In genomic region chr4:56388311-56388710, GRCh38 we compare ENCODE assay signal across 8 cellular contexts. TPM values are rescaled to one million over a fixed set of nuclear protein-coding genes. Genes with fewer than 3 reads are reported as not detected.
DNase-seq lines count a peak whose midpoint lies in the region; ATAC-seq, FAIRE-seq and TF ChIP-seq lines count a peak whose summit lies in the region.

No MANE protein-coding gene starts in this region.

- no peaks in the 10 kb centered on the region for H3K79me1 ChIP-seq in mesendoderm (ENCODE audit: low read length)

- CTCF ChIA-PET in AG04449 (lab: Yijun Ruan, JAX), result interaction anchor here (0.6 to 2.1 kb wide), 4 partner anchors 19 to 156 kb away, joined by 3 to 9 read pairs (median 4); no protein-coding TSS in a partner anchor

- no peak overlapping the region for H3K4ac ChIP-seq in mesendoderm (ENCODE audit: low read depth, low read length)

- H2BK15ac ChIP-seq in mesendoderm (replicated peaks; ENCODE audit: low read depth), result no peak overlapping the region

- H4K20me1 ChIP-seq in astrocyte (ENCODE audit: insufficient read depth, low read length), result no peaks in the 10 kb centered on the region

- H3K27me3 Mint-ChIP-seq in astrocyte (ENCODE audit: low read depth, unreplicated experiment), result no peaks in the 10 kb centered on the region

- H3K4me2 ChIP-seq in astrocyte (ENCODE audit: low read length) (peak overlapping the region; percentile 94), mesendoderm (ENCODE audit: low read length) (peak overlapping the region; percentile 8)

- no CpG with 5 or more reads among the region's 6 CpGs for WGBS in mesendoderm (ENCODE audit: extremely low coverage, insufficient coverage, low lambda C conversion rate)

- peaks cover 3% of the 10 kb centered on the region for H3K36me3 Mint-ChIP-seq in astrocyte (ENCODE audit: low read depth, unreplicated experiment)

- H3K27ac Mint-ChIP-seq in astrocyte (ENCODE audit: unreplicated experiment), result peak overlapping the region; percentile 99

- H3K79me2 ChIP-seq in astrocyte (ENCODE audit: insufficient read depth, low read length) (peaks cover 32% of the 10 kb centered on the region), mesendoderm (ENCODE audit: control insufficient read depth, insufficient read depth, low read length) (no peaks in the 10 kb centered on the region)

- H4K8ac ChIP-seq in mesendoderm (ENCODE audit: low read depth, low read length), result no peak overlapping the region

- H3K9me3 ChIP-seq in astrocyte (ENCODE audit: insufficient read depth, low read depth, low read length), result no peaks in the 10 kb centered on the region

- no peak overlapping the region for H4K5ac ChIP-seq in mesendoderm (ENCODE audit: low read length)

- H3K36me3 ChIP-seq in astrocyte (ENCODE audit: insufficient read depth, low read length), result no peaks in the 10 kb centered on the region
- H3K36me3 ChIP-seq in mesendoderm (ENCODE audit: control insufficient read depth, insufficient read depth, low read length), result no peaks in the 10 kb centered on the region

- TF ChIP-seq CTCF in AG04449 (IDR thresholded peaks at IDR 0.05; ENCODE audit: insufficient read depth, low read length, missing control alignments), result no peak
- no peak for TF ChIP-seq CTCF in astrocyte (IDR thresholded peaks at IDR 0.05; ENCODE audit: insufficient read depth, low read depth, low read length)

- no peak overlapping the region for H2BK120ac ChIP-seq in mesendoderm (ENCODE audit: low read depth, low read length)

- H3K56ac ChIP-seq in mesendoderm (ENCODE audit: low read length), result no peak overlapping the region

- H3K9me3 Mint-ChIP-seq in astrocyte (ENCODE audit: unreplicated experiment), result no peaks in the 10 kb centered on the region

- H3K4me1 Mint-ChIP-seq in astrocyte (ENCODE audit: low read depth, unreplicated experiment), result peaks cover 11% of the 10 kb centered on the region

- peak overlapping the region; percentile 96 for H3K9ac ChIP-seq in astrocyte (ENCODE audit: low read length)
- peak overlapping the region; percentile 12 for H3K9ac ChIP-seq in mesendoderm (ENCODE audit: low read length)

- no peak for ATAC-seq in GM21528 (IDR thresholded peaks at IDR 0.05; ENCODE audit: low FRiP score, unreplicated experiment)

- H3K18ac ChIP-seq in mesendoderm (ENCODE audit: low read length), result no peak overlapping the region

- peaks cover 6% of the 10 kb centered on the region for H3K4me1 ChIP-seq in astrocyte (ENCODE audit: insufficient read depth, low read length)
- peaks cover 2% of the 10 kb centered on the region for H3K4me1 ChIP-seq in mesendoderm (ENCODE audit: control insufficient read depth, low read depth, low read length)

- POLR2A ChIA-PET in AG04449 (lab: Yijun Ruan, JAX), result no interaction called here

- peak overlapping the region; percentile 67 for H3K4me3 ChIP-seq in AG04449 (ENCODE audit: low read depth, low read length)
- H3K4me3 ChIP-seq in astrocyte (ENCODE audit: insufficient read depth, low read depth, low read length), result peak overlapping the region; percentile 94
- no peak overlapping the region for H3K4me3 ChIP-seq in mesendoderm (ENCODE audit: low read length)

- no peak overlapping the region for H2AFZ ChIP-seq in astrocyte (ENCODE audit: low read depth, low read length)

- DNase-seq in AG04449 (ENCODE audit: low read depth, low spot score), result no peak
- peak; percentile 14 for DNase-seq in HT1080 (ENCODE audit: low read depth)
- no peak for DNase-seq in astrocyte (ENCODE audit: low read depth)
- no peak for DNase-seq in mesendoderm
- no peak for DNase-seq in central memory CD4-positive, alpha-beta T cell
- no peak for DNase-seq in GF-D8 (lab: John Stamatoyannopoulos, UW)
- DNase-seq in GM19239 (ENCODE audit: insufficient read length, low spot score), result no peak

- no peak for FAIRE-seq in astrocyte (lab: Jason Lieb, UNC)
- no peak for FAIRE-seq in GM19239 (lab: Jason Lieb, UNC)

- H3K23ac ChIP-seq in mesendoderm (ENCODE audit: low read length), result no peak overlapping the region

- H3K4me3 Mint-ChIP-seq in astrocyte (ENCODE audit: unreplicated experiment), result peak overlapping the region; percentile 92

- H3K27me3 ChIP-seq in astrocyte (ENCODE audit: insufficient read depth, low read length), result no peaks in the 10 kb centered on the region
- no peaks in the 10 kb centered on the region for H3K27me3 ChIP-seq in mesendoderm (ENCODE audit: insufficient read depth, low read length, poor library complexity)

- H3K27ac ChIP-seq in astrocyte (ENCODE audit: low read depth, low read length) (peak overlapping the region; percentile 97), mesendoderm (ENCODE audit: low read depth, low read length) (no peak overlapping the region)

- H2AK5ac ChIP-seq in mesendoderm (ENCODE audit: low read length), result no peak overlapping the region

- H2BK5ac ChIP-seq in mesendoderm (ENCODE audit: low read length), result no peak overlapping the region

RNA-seq across cellular contexts. Expression of gene AASDH, which starts 1.0 kb away (rescaled TPM):
- 7.6 and 9.5 TPM in 2 replicates for total RNA-seq in HT1080 (2014; rRNA removed; shearing (Covaris generic))
- 10.0 and 11.0 TPM in 2 replicates for polyA plus RNA-seq in HT1080 (2015; cell fraction: cytosol; rRNA removed)
- 28.7 and 28.8 TPM in 2 replicates for polyA plus RNA-seq in HT1080 (2015; cell fraction: nucleus; rRNA removed)
- 6.3 and 7.3 TPM in 2 replicates for total RNA-seq in astrocyte
- 5.0 TPM for polyA plus RNA-seq in mesendoderm (2013, experiment 1 of 2)
- 4.3 TPM for polyA plus RNA-seq in mesendoderm (2013, experiment 2 of 2)

RNA-seq across cellular contexts. Expression of gene PPAT, which starts 47.1 kb away (rescaled TPM):
- 39.7 and 41.7 TPM in 2 replicates for total RNA-seq in HT1080 (2014; rRNA removed; shearing (Covaris generic))
- polyA plus RNA-seq in HT1080 (2015; cell fraction: cytosol; rRNA removed), result 30.3 and 35.1 TPM in 2 replicates
- 38.5 and 47.0 TPM in 2 replicates for polyA plus RNA-seq in HT1080 (2015; cell fraction: nucleus; rRNA removed)
- total RNA-seq in astrocyte, result 42.2 and 47.1 TPM in 2 replicates
- polyA plus RNA-seq in mesendoderm (2013, experiment 1 of 2), result 50.7 TPM
- polyA plus RNA-seq in mesendoderm (2013, experiment 2 of 2), result 51.0 TPM

RNA-seq across cellular contexts. Expression of gene PAICS, which starts 47.7 kb away (rescaled TPM):
- 121 and 144 TPM in 2 replicates for total RNA-seq in HT1080 (2014; rRNA removed; shearing (Covaris generic))
- polyA plus RNA-seq in HT1080 (2015; cell fraction: cytosol; rRNA removed), result 284 and 328 TPM in 2 replicates
- 374 and 432 TPM in 2 replicates for polyA plus RNA-seq in HT1080 (2015; cell fraction: nucleus; rRNA removed)
- total RNA-seq in astrocyte, result 146 and 150 TPM in 2 replicates
- 439 TPM for polyA plus RNA-seq in mesendoderm (2013, experiment 1 of 2)
- 436 TPM for polyA plus RNA-seq in mesendoderm (2013, experiment 2 of 2)
